ENCODE assay signal across 24 cellular contexts in the genomic region with DNA sequence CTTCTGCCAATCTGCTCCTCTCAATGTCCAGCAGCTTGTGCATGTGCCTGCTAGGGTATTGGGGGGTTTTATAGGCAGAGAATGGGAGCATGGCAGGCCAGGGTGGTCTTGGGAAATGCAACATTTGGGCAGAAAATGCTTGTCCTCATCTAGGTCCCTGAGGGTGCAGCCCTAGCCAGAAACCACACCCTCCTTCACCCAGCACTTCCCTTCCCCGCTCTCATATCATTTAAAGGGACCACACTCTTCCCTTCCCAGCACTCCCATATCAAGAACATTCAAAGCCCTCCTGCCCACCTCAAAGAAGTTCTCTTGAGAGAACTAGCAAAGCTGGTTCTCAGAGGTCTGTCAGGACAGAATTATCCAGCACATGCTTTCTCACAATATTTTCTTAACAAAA.
"Had no signal": no experiment of that assay in that cellular context is flagged by ENCODE, and none has a peak within 500 bp of the region (broad histone marks: within the 10 kb centered on the region; RNA-seq: fewer than 3 reads in every experiment).

No MANE protein-coding gene starts in this region.

- H3K9me3 Mint-ChIP-seq: activated CD4-positive, alpha-beta T cell treated with anti-CD3 and anti-CD28 coated beads, Interleukin-2, amount 10 ng/mL, durations not matched to agents 24 days and 14 days; activated CD8-positive, alpha-beta T cell treated with anti-CD3 and anti-CD28 coated beads for 36 hours; activated naive CD4-positive, alpha-beta T cell treated with anti-CD3 and anti-CD28 coated beads, Interleukin-2, amount 10 ng/mL, durations not matched to agents 7 days and 5 days; brain; neural crest cell; stimulated activated naive CD8-positive, alpha-beta T cell treated with anti-CD3 and anti-CD28 coated beads, Interleukin-15, Interleukin-2, amounts not matched to agents 100 ng/mL and 50 ng/mL, for 24 hours had no signal

- ATAC-seq: activated CD4-positive, CD25-positive, alpha-beta regulatory T cell treated with anti-CD3 and anti-CD28 coated beads, Interleukin-2, amount 50 U/mL, for 24 hours; activated CD8-positive, alpha-beta memory T cell treated with anti-CD3 and anti-CD28 coated beads, Interleukin-2, amount 10 ng/mL, durations not matched to agents 7 days and 5 days; activated CD8-positive, alpha-beta T cell treated with anti-CD3 and anti-CD28 coated beads for 36 hours; foreskin keratinocyte; left lobe of liver; lower lobe of right lung; naive thymus-derived CD4-positive, alpha-beta T cell; psoas muscle; T-helper 17 cell had no signal

- H3K4me1 ChIP-seq: psoas muscle, right atrium auricular region, tibial artery had no signal

- H3K36me3 Mint-ChIP-seq: activated CD8-positive, alpha-beta memory T cell treated with anti-CD3 and anti-CD28 coated beads, Interleukin-2, amount 10 ng/mL, durations not matched to agents 7 days and 5 days; activated naive CD4-positive, alpha-beta T cell treated with anti-CD3 and anti-CD28 coated beads, Interleukin-2, amount 10 ng/mL, durations not matched to agents 7 days and 5 days; brain; immature natural killer cell had no signal

- H3K4me1 Mint-ChIP-seq: activated naive CD4-positive, alpha-beta T cell treated with anti-CD3 and anti-CD28 coated beads, Interleukin-2, amount 10 ng/mL, durations not matched to agents 7 days and 5 days; immature natural killer cell; T-helper 17 cell had no signal

- H3K4me3 Mint-ChIP-seq: activated CD4-positive, alpha-beta T cell treated with anti-CD3 and anti-CD28 coated beads, Interleukin-2, amount 10 ng/mL, durations not matched to agents 24 days and 14 days; activated CD8-positive, alpha-beta memory T cell treated with anti-CD3 and anti-CD28 coated beads, Interleukin-2, amount 10 ng/mL, durations not matched to agents 7 days and 5 days; activated CD8-positive, alpha-beta T cell treated with anti-CD3 and anti-CD28 coated beads for 36 hours; activated naive CD4-positive, alpha-beta T cell treated with anti-CD3 and anti-CD28 coated beads, Interleukin-2, amount 10 ng/mL, durations not matched to agents 7 days and 5 days; brain; immature natural killer cell; naive thymus-derived CD4-positive, alpha-beta T cell; neural crest cell; stimulated activated naive CD8-positive, alpha-beta T cell treated with anti-CD3 and anti-CD28 coated beads, Interleukin-15, Interleukin-2, amounts not matched to agents 100 ng/mL and 50 ng/mL, for 24 hours; T-helper 17 cell had no signal

- H3K4me3 ChIP-seq: lower lobe of right lung, ovary, psoas muscle, right atrium auricular region, tibial artery had no signal

- H3K27ac Mint-ChIP-seq: activated CD4-positive, alpha-beta T cell treated with anti-CD3 and anti-CD28 coated beads, Interleukin-2, amount 10 ng/mL, durations not matched to agents 24 days and 14 days; activated CD8-positive, alpha-beta memory T cell treated with anti-CD3 and anti-CD28 coated beads, Interleukin-2, amount 10 ng/mL, durations not matched to agents 7 days and 5 days; activated CD8-positive, alpha-beta T cell treated with anti-CD3 and anti-CD28 coated beads for 36 hours; activated naive CD4-positive, alpha-beta T cell treated with anti-CD3 and anti-CD28 coated beads, Interleukin-2, amount 10 ng/mL, durations not matched to agents 7 days and 5 days; brain; immature natural killer cell; naive thymus-derived CD4-positive, alpha-beta T cell; stimulated activated naive CD8-positive, alpha-beta T cell treated with anti-CD3 and anti-CD28 coated beads, Interleukin-15, Interleukin-2, amounts not matched to agents 100 ng/mL and 50 ng/mL, for 24 hours; T-helper 17 cell had no signal

- H3K9me3 ChIP-seq: lower lobe of right lung, ovary, psoas muscle, right atrium auricular region, tibial artery had no signal

- DNase-seq: activated CD4-positive, alpha-beta T cell treated with anti-CD3 and anti-CD28 coated beads, Interleukin-2, amount 10 ng/mL, durations not matched to agents 24 days and 14 days; activated CD8-positive, alpha-beta memory T cell treated with anti-CD3 and anti-CD28 coated beads, Interleukin-2, amount 10 ng/mL, durations not matched to agents 7 days and 5 days; activated CD8-positive, alpha-beta T cell treated with anti-CD3 and anti-CD28 coated beads for 36 hours; activated effector memory CD4-positive, alpha-beta T cell treated with anti-CD3 and anti-CD28 coated beads, Interleukin-2, amount 50 U/mL, for 16 hours; activated naive CD4-positive, alpha-beta T cell treated with anti-CD3 and anti-CD28 coated beads, Interleukin-2, amount 10 ng/mL, durations not matched to agents 7 days and 5 days; activated T-cell treated with anti-CD3 and anti-CD28 coated beads for 4 hours; effector memory CD4-positive, alpha-beta T cell; foreskin keratinocyte; immature natural killer cell; lower lobe of right lung; naive thymus-derived CD4-positive, alpha-beta T cell; ovary; psoas muscle; stimulated activated CD4-positive, alpha-beta T cell treated with anti-CD3 and anti-CD28 coated beads, Interleukin-4, amount 100 ng/mL, for 4 hours; substantia nigra; T-helper 17 cell; tibial artery had no signal

- H3K27me3 ChIP-seq: foreskin keratinocyte, ovary, right atrium auricular region, tibial artery had no signal

- H3K36me3 ChIP-seq: lower lobe of right lung, ovary, right atrium auricular region, tibial artery had no signal

- H3K27ac ChIP-seq: foreskin keratinocyte, lower lobe of right lung, ovary, psoas muscle, right atrium auricular region, tibial artery, VCaP had no signal
